In the genomic region with DNA sequence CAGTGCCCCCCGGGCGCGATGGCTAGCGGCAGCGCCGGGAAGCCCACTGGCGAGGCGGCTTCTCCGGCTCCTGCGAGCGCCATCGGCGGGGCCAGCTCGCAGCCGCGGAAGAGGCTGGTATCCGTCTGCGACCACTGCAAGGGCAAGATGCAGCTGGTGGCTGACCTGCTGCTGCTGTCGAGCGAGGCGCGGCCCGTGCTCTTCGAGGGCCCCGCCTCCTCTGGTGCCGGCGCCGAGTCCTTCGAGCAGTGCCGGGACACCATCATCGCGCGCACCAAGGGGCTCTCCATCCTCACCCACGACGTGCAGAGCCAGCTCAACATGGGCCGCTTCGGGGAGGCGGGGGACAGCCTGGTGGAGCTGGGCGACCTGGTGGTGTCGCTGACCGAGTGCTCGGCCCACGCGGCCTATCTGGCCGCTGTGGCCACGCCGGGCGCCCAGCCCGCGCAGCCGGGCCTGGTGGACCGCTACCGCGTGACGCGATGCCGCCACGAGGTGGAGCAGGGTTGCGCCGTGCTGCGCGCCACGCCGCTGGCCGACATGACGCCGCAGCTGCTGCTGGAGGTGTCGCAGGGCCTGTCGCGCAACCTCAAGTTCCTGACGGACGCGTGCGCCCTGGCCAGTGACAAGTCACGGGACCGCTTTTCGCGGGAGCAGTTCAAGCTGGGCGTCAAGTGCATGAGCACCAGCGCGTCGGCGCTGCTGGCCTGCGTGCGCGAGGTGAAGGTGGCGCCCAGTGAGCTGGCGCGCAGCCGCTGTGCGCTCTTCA, we compare ENCODE assay signal across 8 cellular contexts. TPM values are rescaled to one million over a fixed set of nuclear protein-coding genes. Genes with fewer than 3 reads are reported as not detected.
DNase-seq lines count a peak whose midpoint lies in the region; ATAC-seq and TF ChIP-seq lines count a peak whose summit lies in the region.

No MANE protein-coding gene starts in this region.

- peak overlapping the region; percentile 69 for H3K4me3 Mint-ChIP-seq in neural progenitor cell

- no peaks in the 10 kb centered on the region for H3K36me3 ChIP-seq in PC-3 (ENCODE audit: low read depth, low read length)
- peaks cover 4% of the 10 kb centered on the region for H3K36me3 ChIP-seq in neural progenitor cell

- H3K4me3 ChIP-seq in PC-3 (ENCODE audit: low read length) (peak overlapping the region; percentile 89), epithelial cell of proximal tubule (ENCODE audit: low read depth, low read length) (peak overlapping the region; percentile 97), neural progenitor cell (peak overlapping the region; percentile 100)

- no peaks in the 10 kb centered on the region for H3K9me2 ChIP-seq in PC-3 (replicated peaks; ENCODE audit: low read length)

- H3K79me2 ChIP-seq in PC-3 (ENCODE audit: low read length) (peaks cover 66% of the 10 kb centered on the region), neural progenitor cell (ENCODE audit: low read depth) (peaks cover 43% of the 10 kb centered on the region)

- ATAC-seq in PC-3, result no peak
- ATAC-seq in HG02885 (IDR thresholded peaks at IDR 0.05; ENCODE audit: poor library complexity, unreplicated experiment), result no peak
- ATAC-seq in HG03045 (IDR thresholded peaks at IDR 0.05; ENCODE audit: unreplicated experiment), result no peak

- no peak overlapping the region for H3K27ac ChIP-seq in PC-3 (ENCODE audit: low read length)
- no peak overlapping the region for H3K27ac ChIP-seq in neural progenitor cell

- BruUV-seq in PC-3 (replicated peaks; lab: Mats Ljungman, UMichigan), result no TSS peak

- TF ChIP-seq CTCF in PC-3 (conservative IDR thresholded peaks at IDR 0.05; ENCODE audit: low read depth, low read length), result no peak
- no peak for TF ChIP-seq CTCF in epithelial cell of proximal tubule (conservative IDR thresholded peaks at IDR 0.05; ENCODE audit: low read depth, low read length)
- TF ChIP-seq CTCF in neural progenitor cell (IDR thresholded peaks at IDR 0.05), result no peak

- H3K4me1 ChIP-seq in PC-3 (ENCODE audit: insufficient read depth, low read length) (peaks cover 41% of the 10 kb centered on the region), neural progenitor cell (peaks cover 10% of the 10 kb centered on the region)

- peaks cover 23% of the 10 kb centered on the region for H3K4me1 Mint-ChIP-seq in neural progenitor cell

- no peak overlapping the region for H3K27ac Mint-ChIP-seq in neural progenitor cell

- DNase-seq in COLO668 (lab: John Stamatoyannopoulos, UW; ENCODE audit: unreplicated experiment) (peak; percentile 55), PC-3 (no peak), epithelial cell of proximal tubule (ENCODE audit: low read depth) (no peak), neural progenitor cell (ENCODE audit: low spot score) (peak; percentile 43), NOMO-1 treated with dmso at 0.1 percent for 144 hours (lab: John Stamatoyannopoulos, UW; ENCODE audit: unreplicated experiment) (no peak)
- no peak for DNase-seq in stimulated activated CD4-positive, alpha-beta T cell treated with anti-CD3 and anti-CD28 coated beads, Interleukin-12 subunit alpha, Interleukin-12 subunit beta, amount 100 ng/mL, for 4 hours

- H3K4me2 ChIP-seq in PC-3 (ENCODE audit: low read length) (peak overlapping the region; percentile 94), neural progenitor cell (peak overlapping the region; percentile 94)

- H3K27me3 ChIP-seq in PC-3 (ENCODE audit: low read length) (no peaks in the 10 kb centered on the region), neural progenitor cell (peaks cover 30% of the 10 kb centered on the region)

- POLR2A ChIA-PET in PC-3 (lab: Charles Lee; ENCODE audit: unreplicated experiment), result no interaction called here

- H3K36me3 Mint-ChIP-seq in neural progenitor cell, result peaks cover 15% of the 10 kb centered on the region

- peaks cover 11% of the 10 kb centered on the region; the same call in 1 of the 2 replicates for H4K20me1 ChIP-seq in PC-3 (ENCODE audit: low read length)
- H4K20me1 ChIP-seq in neural progenitor cell (ENCODE audit: low read depth), result peaks cover 28% of the 10 kb centered on the region

- intact Hi-C loops in PC-3 (cut with micrococcal nuclease), result loop anchor here (10.0 kb wide), 1 partner anchor 262 kb away; no protein-coding TSS in a partner anchor

- H3K9me3 ChIP-seq in PC-3 (ENCODE audit: low read length) (no peaks in the 10 kb centered on the region), neural progenitor cell (ENCODE audit: low read depth) (no peaks in the 10 kb centered on the region)

- H3K9me3 Mint-ChIP-seq in neural progenitor cell, result no peaks in the 10 kb centered on the region

- H2AFZ ChIP-seq in PC-3 (ENCODE audit: low read length), result no peak overlapping the region
- no peak overlapping the region for H2AFZ ChIP-seq in neural progenitor cell (replicated peaks)

- no peaks in the 10 kb centered on the region for H3K27me3 Mint-ChIP-seq in neural progenitor cell (ENCODE audit: insufficient read depth, low read depth)

- peak overlapping the region; percentile 89; the same call in 1 of the 2 replicates for H3K9ac ChIP-seq in PC-3 (ENCODE audit: low read length)
- no peak overlapping the region for H3K9ac ChIP-seq in neural progenitor cell

- H3F3A ChIP-seq in PC-3 (ENCODE audit: low read length, unreplicated experiment) (no peaks in the 10 kb centered on the region), neural progenitor cell (ENCODE audit: low read depth) (peaks cover 8% of the 10 kb centered on the region)

- CTCF ChIA-PET in PC-3 (lab: Charles Lee), result no interaction called here

RNA-seq across cellular contexts. Expression of a gene that starts 1.7 kb away (rescaled TPM):
- total RNA-seq in PC-3 (2014; rRNA removed) (17.8 and 29.9 TPM in 2 replicates), epithelial cell of proximal tubule (44.3 and 45.4 TPM in 2 replicates), neural progenitor cell (ENCODE audit: low replicate concordance) (7.3 and 27.3 TPM in 2 replicates)

RNA-seq across cellular contexts. Expression of a gene that starts 12.8 kb away (rescaled TPM):
- total RNA-seq in PC-3 (2014; rRNA removed), result 21.1 and 21.2 TPM in 2 replicates
- 22.7 and 27.0 TPM in 2 replicates for total RNA-seq in epithelial cell of proximal tubule
- total RNA-seq in neural progenitor cell (ENCODE audit: low replicate concordance), result 24.1 and 31.5 TPM in 2 replicates

Comparison
In these comparisons a context has a peak if more than half of its experiments do, and no peak if none do; other contexts are left out.
1. DNase-seq: peak in COLO668 (single experiment) and neural progenitor cell (single experiment); none in PC-3 (single experiment), epithelial cell of proximal tubule (single experiment), NOMO-1 treated with dmso at 0.1 percent for 144 hours (single experiment) and stimulated activated CD4-positive, alpha-beta T cell treated with anti-CD3 and anti-CD28 coated beads, Interleukin-12 subunit alpha, Interleukin-12 subunit beta, amount 100 ng/mL, for 4 hours (single experiment).
2. Peak in every context shown above with its lines, with median percentiles within 50 percentile points of each other: H3K4me3 ChIP-seq.